Comparison of ENCODE assay signal across 8 cellular contexts in the genomic region with DNA sequence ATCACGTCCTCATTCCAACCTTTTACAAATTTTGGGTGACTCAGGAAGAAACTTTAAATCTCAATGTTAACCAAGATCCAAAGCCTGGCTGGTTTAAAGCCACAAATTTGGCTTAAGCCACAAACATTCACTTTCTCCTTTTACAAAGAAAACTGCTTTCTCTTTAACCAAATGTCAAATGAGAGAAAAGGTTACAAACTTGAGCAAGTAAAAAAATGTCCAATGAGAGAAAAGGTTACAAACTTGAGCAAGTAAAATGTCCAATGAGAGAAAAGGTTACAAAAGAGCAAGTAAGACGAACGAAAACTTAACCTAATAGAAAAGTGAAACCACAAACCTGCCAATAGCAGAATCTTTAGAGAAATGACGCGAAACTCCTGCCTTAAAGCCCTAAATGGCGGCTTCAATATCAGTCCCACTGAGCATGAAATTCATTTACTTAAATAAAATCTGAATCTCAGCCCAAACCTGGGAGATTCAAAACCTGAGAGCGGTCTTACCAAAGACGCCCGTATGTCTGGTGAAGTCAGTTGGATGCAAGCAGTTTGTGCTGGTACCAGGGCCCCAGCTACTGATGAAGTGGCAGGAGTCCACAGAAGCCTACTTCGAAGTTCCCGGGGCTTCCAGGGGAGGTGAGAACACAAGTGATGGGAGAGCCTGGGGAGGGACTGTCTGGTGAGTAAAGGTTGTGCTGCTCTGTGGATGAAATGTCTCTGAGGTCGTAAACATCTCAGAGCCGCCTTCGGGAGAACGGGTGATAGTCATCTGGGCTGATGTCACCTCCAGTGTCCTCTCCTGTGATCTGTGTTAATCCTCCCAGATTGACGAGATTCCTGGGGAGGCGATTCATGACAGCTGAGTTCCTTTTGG.
A peak's percentile ranks its signal among the peaks of the same experiment; 100 is the strongest.
DNase-seq lines count a peak whose midpoint lies in the region; ATAC-seq and TF ChIP-seq lines count a peak whose summit lies in the region.

No MANE protein-coding gene starts in this region.

- no peak overlapping the region for H2BK5ac ChIP-seq in trophoblast cell (ENCODE audit: low read depth, low read length, poor library complexity)

- H4K12ac ChIP-seq in trophoblast cell (ENCODE audit: low read depth, low read length): no peak overlapping the region

- H3K27ac Mint-ChIP-seq in activated T-helper 17 cell treated with anti-CD3 and anti-CD28 coated beads, Interleukin-2, amount 50 U/mL, for 72 hours: peak overlapping the region; percentile 95
- H3K27ac Mint-ChIP-seq in glutamatergic neuron (ENCODE audit: unreplicated experiment): no peak overlapping the region

- peak overlapping the region; percentile 87 for H4K8ac ChIP-seq in trophoblast cell (ENCODE audit: low read depth, low read length)

- H3K27ac ChIP-seq in OCI-LY3 (ENCODE audit: low read length): peak overlapping the region; percentile 81
- no peak overlapping the region for H3K27ac ChIP-seq in trophoblast cell (ENCODE audit: low read depth, low read length)

- peaks cover 4% of the 10 kb centered on the region; the same call in 1 of the 2 replicates for H3K9me3 ChIP-seq in OCI-LY3 (ENCODE audit: insufficient read depth, low read length)
- H3K9me3 ChIP-seq in trophoblast cell (ENCODE audit: insufficient read depth, low read depth, low read length): peaks cover 3% of the 10 kb centered on the region

- H2BK120ac ChIP-seq in trophoblast cell (ENCODE audit: insufficient read depth, low read length, poor library complexity): no peak overlapping the region

- no peak overlapping the region for H4K91ac ChIP-seq in trophoblast cell (ENCODE audit: low read depth, low read length)

- H2AFZ ChIP-seq in OCI-LY3 (ENCODE audit: low read depth, low read length) (peak overlapping the region; percentile 91), trophoblast cell (ENCODE audit: insufficient read depth, low read length, poor library complexity) (peak overlapping the region; percentile 75)

- H3K9me3 Mint-ChIP-seq in activated T-helper 17 cell treated with anti-CD3 and anti-CD28 coated beads, Interleukin-2, amount 50 U/mL, for 72 hours: no peaks in the 10 kb centered on the region
- no peaks in the 10 kb centered on the region for H3K9me3 Mint-ChIP-seq in glutamatergic neuron (ENCODE audit: unreplicated experiment)

- no peak for TF ChIP-seq CTCF in OCI-LY3 (IDR thresholded peaks at IDR 0.05; ENCODE audit: low read depth, low read length)
- TF ChIP-seq CTCF in foreskin fibroblast (IDR thresholded peaks at IDR 0.05; ENCODE audit: low read depth, low read length): no peak
- TF ChIP-seq CTCF in glutamatergic neuron (IDR thresholded peaks at IDR 0.05; ENCODE audit: partially characterized antibody, unreplicated experiment): no peak

- H3K4me1 Mint-ChIP-seq in activated T-helper 17 cell treated with anti-CD3 and anti-CD28 coated beads, Interleukin-2, amount 50 U/mL, for 72 hours: peaks cover 5% of the 10 kb centered on the region
- H3K4me1 Mint-ChIP-seq in glutamatergic neuron (ENCODE audit: low read depth, unreplicated experiment): no peaks in the 10 kb centered on the region

- peak overlapping the region; percentile 93 for H3K4me3 ChIP-seq in OCI-LY3 (ENCODE audit: low read length)
- H3K4me3 ChIP-seq in foreskin fibroblast (ENCODE audit: low read depth in 1 of 2, low read length in 2 of 2): peak overlapping the region; percentile 68 to 78
- H3K4me3 ChIP-seq in trophoblast cell (ENCODE audit: low read depth, low read length): no peak overlapping the region

- H3K36me3 Mint-ChIP-seq in activated T-helper 17 cell treated with anti-CD3 and anti-CD28 coated beads, Interleukin-2, amount 50 U/mL, for 72 hours (ENCODE audit: low read depth): no peaks in the 10 kb centered on the region
- peaks cover 2% of the 10 kb centered on the region for H3K36me3 Mint-ChIP-seq in glutamatergic neuron (ENCODE audit: unreplicated experiment)

- H4K20me1 ChIP-seq in OCI-LY3 (ENCODE audit: insufficient read depth, low read length): no peaks in the 10 kb centered on the region

- no peak overlapping the region for H3K23ac ChIP-seq in trophoblast cell (ENCODE audit: low read length)

- H2BK12ac ChIP-seq in trophoblast cell (ENCODE audit: low read length): no peak overlapping the region

- DNase-seq in DMS153 treated with DMSO at 0.1 percent for 48 hours (lab: John Stamatoyannopoulos, UW; ENCODE audit: unreplicated experiment) (peak; percentile 75), foreskin fibroblast (peak; percentile 80 to 91), trophoblast cell (peak; percentile 90 to 100), glutamatergic neuron (no peak)

- H3K4me2 ChIP-seq in OCI-LY3 (ENCODE audit: low read length): peak overlapping the region; percentile 97
- peak overlapping the region; percentile 49 for H3K4me2 ChIP-seq in trophoblast cell (ENCODE audit: low read length)

- H3K79me2 ChIP-seq in OCI-LY3 (ENCODE audit: low read length) (peaks cover 10% of the 10 kb centered on the region; the same call in 1 of the 2 replicates), trophoblast cell (ENCODE audit: control insufficient read depth, insufficient read depth, low read length, poor library complexity) (no peaks in the 10 kb centered on the region)

- H3K27me3 Mint-ChIP-seq in activated T-helper 17 cell treated with anti-CD3 and anti-CD28 coated beads, Interleukin-2, amount 50 U/mL, for 72 hours: no peaks in the 10 kb centered on the region
- H3K27me3 Mint-ChIP-seq in glutamatergic neuron (ENCODE audit: unreplicated experiment): no peaks in the 10 kb centered on the region

- H2AK5ac ChIP-seq in trophoblast cell (ENCODE audit: low read length): no peak overlapping the region

- H3K36me3 ChIP-seq in OCI-LY3 (replicated peaks; ENCODE audit: low read depth, low read length) (peaks cover 23% of the 10 kb centered on the region), trophoblast cell (ENCODE audit: control insufficient read depth in 1 of 2, insufficient read depth in 2 of 2, low read length in 2 of 2) (no peaks in the 10 kb centered on the region)

- no CpG with 5 or more reads among the region's 17 CpGs for WGBS in trophoblast cell (ENCODE audit: extremely low coverage, insufficient coverage, insufficient read length)

- H3K4me1 ChIP-seq in OCI-LY3 (ENCODE audit: low read length) (peaks cover 12% of the 10 kb centered on the region; the same call in 1 of the 2 replicates), trophoblast cell (ENCODE audit: control insufficient read depth in 1 of 2, insufficient read depth in 2 of 2, low read length in 2 of 2) (no peaks in the 10 kb centered on the region)

- no peaks in the 10 kb centered on the region for H3K79me1 ChIP-seq in trophoblast cell (ENCODE audit: low read length)

- ATAC-seq in GM19463 (IDR thresholded peaks at IDR 0.05; ENCODE audit: unreplicated experiment) (peak; percentile 78), HG03521 (IDR thresholded peaks at IDR 0.05; ENCODE audit: unreplicated experiment) (peak; percentile 81)
- ATAC-seq in activated T-helper 17 cell treated with anti-CD3 and anti-CD28 coated beads, Interleukin-2, amount 50 U/mL, for 72 hours (replicated peaks): peak; percentile 80

- peak overlapping the region; percentile 98 for H3K4me3 Mint-ChIP-seq in activated T-helper 17 cell treated with anti-CD3 and anti-CD28 coated beads, Interleukin-2, amount 50 U/mL, for 72 hours
- H3K4me3 Mint-ChIP-seq in glutamatergic neuron (ENCODE audit: unreplicated experiment): no peak overlapping the region

- H3K27me3 ChIP-seq in OCI-LY3 (ENCODE audit: low read depth, low read length) (no peaks in the 10 kb centered on the region), trophoblast cell (ENCODE audit: insufficient read depth, low read length) (no peaks in the 10 kb centered on the region)

- H3K14ac ChIP-seq in trophoblast cell (ENCODE audit: low read length): no peak overlapping the region

- no peak overlapping the region for H3K4ac ChIP-seq in trophoblast cell (ENCODE audit: low read depth, low read length)

- H3K18ac ChIP-seq in trophoblast cell (ENCODE audit: low read length): no peak overlapping the region

- H3K9ac ChIP-seq in OCI-LY3 (ENCODE audit: low read length): peak overlapping the region; percentile 81
- no peak overlapping the region for H3K9ac ChIP-seq in trophoblast cell (ENCODE audit: low read length)
